7 cellular contexts compared by ENCODE assay signal in genomic region chr2:13443554-13444261, GRCh38.
DNase-seq lines count a peak whose midpoint lies in the region; ATAC-seq, FAIRE-seq and TF ChIP-seq lines count a peak whose summit lies in the region.
"Not testable (repeated sequence)": the region's sequence is repeated elsewhere in the genome, so short reads cannot be mapped to it uniquely, and the experiment has no call there.

No MANE protein-coding gene starts in this region.

- H3F3A ChIP-seq in Loucy (ENCODE audit: low read depth), result not testable (repeated sequence)

- peak; percentile 58 for ATAC-seq in GM19023 (IDR thresholded peaks at IDR 0.05; ENCODE audit: unreplicated experiment)
- peak; percentile 67 for ATAC-seq in HG02623 (IDR thresholded peaks at IDR 0.05; ENCODE audit: unreplicated experiment)
- peak; percentile 59 for ATAC-seq in HG03095 (IDR thresholded peaks at IDR 0.05; ENCODE audit: unreplicated experiment)

- not testable (repeated sequence) for H3K4me1 ChIP-seq in Loucy (ENCODE audit: insufficient read depth, low read length, poor library complexity, severe bottlenecking)

- H3K9ac ChIP-seq in Loucy (ENCODE audit: low read depth, low read length, poor library complexity, severe bottlenecking), result not testable (repeated sequence)

- H3K9me2 ChIP-seq in Loucy (replicated peaks; ENCODE audit: low read depth, low read length), result not testable (repeated sequence)

- DNase-seq in SK-MEL-5 (ENCODE audit: low read depth, low spot score), result peak; percentile 18
- DNase-seq in bronchial epithelial cell (ENCODE audit: low read depth), result not testable (repeated sequence)

- FAIRE-seq in bronchial epithelial cell (lab: Jason Lieb, UNC), result peak; percentile 94

- H3K79me2 ChIP-seq in Loucy (ENCODE audit: insufficient read depth, low read length), result not testable (repeated sequence)

- H3K36me3 ChIP-seq in Loucy (ENCODE audit: insufficient read depth, low read length); bronchial epithelial cell (ENCODE audit: control insufficient read depth, insufficient read depth, low read length): not testable (repeated sequence)

- not testable (repeated sequence) for H3K27me3 ChIP-seq in Loucy (ENCODE audit: insufficient read depth, low read length, poor library complexity, severe bottlenecking); bronchial epithelial cell (ENCODE audit: control insufficient read depth, insufficient read depth, low read length)

- not testable (repeated sequence) for H3K4me3 ChIP-seq in Loucy (ENCODE audit: low read length, poor library complexity, severe bottlenecking); bronchial epithelial cell (ENCODE audit: low read depth, low read length)

- TF ChIP-seq CTCF in GM12872 (IDR thresholded peaks at IDR 0.05; ENCODE audit: insufficient read depth, low read depth, low read length) (peak; percentile 14; the same call in 1 of the 3 replicates), Loucy (conservative IDR thresholded peaks at IDR 0.05; ENCODE audit: low read length) (peak; percentile 42)
- not testable (repeated sequence) for TF ChIP-seq CTCF in bronchial epithelial cell (IDR thresholded peaks at IDR 0.05; ENCODE audit: insufficient read depth, low read length, severe bottlenecking)

- in situ Hi-C loops in SK-MEL-5 (cut with HindIII; ENCODE audit: low pct_unique_long_range_greater_than_20kb, low sequenced_read_pairs), result not testable (repeated sequence)

- not testable (repeated sequence) for H3K9me3 ChIP-seq in Loucy (ENCODE audit: insufficient read depth, low read depth, low read length)

- not testable (repeated sequence) for H3K4me2 ChIP-seq in Loucy (ENCODE audit: low read depth, low read length, poor library complexity, severe bottlenecking)

- not testable (repeated sequence) for H2AFZ ChIP-seq in Loucy (ENCODE audit: low read length)

- H4K20me1 ChIP-seq in Loucy (ENCODE audit: insufficient read depth, low read length, poor library complexity, severe bottlenecking), result not testable (repeated sequence)
